13 cellular contexts compared by ENCODE assay signal in genomic region chr1:3482590-3482899, GRCh38. TPM values are rescaled to one million over a fixed set of nuclear protein-coding genes. Genes with fewer than 3 reads are reported as not detected.
DNase-seq lines count a peak whose midpoint lies in the region; ATAC-seq, FAIRE-seq and TF ChIP-seq lines count a peak whose summit lies in the region.
"Had no signal": no experiment of that assay in that cellular context is flagged by ENCODE, and none has a peak within 500 bp of the region (broad histone marks: within the 10 kb centered on the region; RNA-seq: fewer than 3 reads in every experiment).

No MANE protein-coding gene starts in this region.

- H3K9ac ChIP-seq in HepG2 (ENCODE audit: insufficient read depth, low read depth, low read length): no peak overlapping the region
- H3K9ac ChIP-seq: BLaER1 had no signal

- POLR2A ChIA-PET in HepG2 (lab: Yijun Ruan, JAX) (interaction anchor here (3.1 to 3.6 kb wide), 2 partner anchors 11 to 30 kb away, joined by 19 to 20 read pairs; no protein-coding TSS in a partner anchor), OCI-LY7 (lab: Charles Lee) (no interaction called here)

- H4K20me1 ChIP-seq in HepG2 (ENCODE audit: insufficient read depth, low read length) (no peaks in the 10 kb centered on the region), OCI-LY7 (ENCODE audit: insufficient read depth, low read length) (no peaks in the 10 kb centered on the region)

- no peaks in the 10 kb centered on the region for H3K79me2 ChIP-seq in HepG2 (ENCODE audit: insufficient read depth, low read length)
- no peaks in the 10 kb centered on the region for H3K79me2 ChIP-seq in OCI-LY7 (ENCODE audit: insufficient read depth, low read depth, low read length)

- no peak for TF ChIP-seq EP300 in HepG2 (IDR thresholded peaks at IDR 0.05; ENCODE audit: low read depth in 2 of 2, low read length in 2 of 2)
- TF ChIP-seq EP300 in HepG2 (CRISPR knock-in tag; IDR thresholded peaks at IDR 0.05; ENCODE audit: borderline replicate concordance): no peak

- H3K36me3 ChIP-seq in HepG2 (replicated peaks in 1 of 2; ENCODE audit: control insufficient read depth in 1 of 2, insufficient read depth in 2 of 2, low read length in 2 of 2) (peaks cover 5 to 14% of the 10 kb centered on the region in 2 experiments; a peak in 3 of 5 replicates), right lobe of liver (no peaks in the 10 kb centered on the region), OCI-LY7 (ENCODE audit: insufficient read depth, low read length) (no peaks in the 10 kb centered on the region), right atrium auricular region (no peaks in the 10 kb centered on the region)
- H3K36me3 ChIP-seq: BLaER1 had no signal

- no peak for FAIRE-seq in HepG2 (lab: Jason Lieb, UNC)
- FAIRE-seq: islet of Langerhans had no signal

- ATAC-seq in HepG2 (peak; percentile 52), right lobe of liver (no peak), GM18909 (IDR thresholded peaks at IDR 0.05; ENCODE audit: poor library complexity, unreplicated experiment) (no peak)

- TF ChIP-seq CTCF in HepG2 (CRISPR knock-in tag; IDR thresholded peaks at IDR 0.05) (peak; percentile 49), right lobe of liver (IDR thresholded peaks at IDR 0.05) (no peak), OCI-LY7 (conservative IDR thresholded peaks at IDR 0.05; ENCODE audit: low read length) (peak; percentile 32; the same call in 1 of the 2 replicates), epithelial cell of proximal tubule (conservative IDR thresholded peaks at IDR 0.05; ENCODE audit: low read depth, low read length) (peak; percentile 42), right atrium auricular region (IDR thresholded peaks at IDR 0.05) (no peak)

- H2AFZ ChIP-seq in HepG2 (ENCODE audit: low read length): no peak overlapping the region
- no peak overlapping the region for H2AFZ ChIP-seq in OCI-LY7 (ENCODE audit: low read length)

- WGBS in HepG2 (ENCODE audit: low lambda C conversion rate): 73% methylated on average over 5 of the region's 10 CpGs
- WGBS in right lobe of liver (ENCODE audit: insufficient coverage, low coverage, low lambda C conversion rate, missing lambda C conversion rate): no CpG with 5 or more reads among the region's 10 CpGs

- TF ChIP-seq POLR2A in HepG2 (IDR thresholded peaks at IDR 0.05; ENCODE audit: insufficient read depth in 1 of 2, low read depth in 2 of 2, low read length in 2 of 2) (peak in 1 of 2 experiments; percentile 47; a peak in 2 of 4 replicates), right lobe of liver (IDR thresholded peaks at IDR 0.05) (no peak)

- DNase-seq in HepG2 (ENCODE audit: low spot score) (no peak), right lobe of liver (no peak), OCI-LY7 (ENCODE audit: low spot score) (no peak), epithelial cell of proximal tubule (ENCODE audit: low read depth) (no peak), cerebellar cortex (ENCODE audit: low spot score) (no peak), right atrium auricular region (ENCODE audit: low spot score) (no peak), EL (no peak)
- DNase-seq: aorta, NCI-H1105 had no signal

- intact Hi-C loops in HepG2 (cut with micrococcal nuclease; ENCODE audit: unreplicated experiment): no loop called here
- intact Hi-C loops in right lobe of liver (cut with DNase I): no loop called here
- intact Hi-C loops in OCI-LY7 (cut with micrococcal nuclease; ENCODE audit: unreplicated experiment): no loop called here

- H3K27ac ChIP-seq in HepG2 (ENCODE audit: extremely low read length, insufficient read depth, low read length) (no peak overlapping the region), right lobe of liver (no peak overlapping the region), OCI-LY7 (ENCODE audit: low read depth, low read length, poor library complexity, severe bottlenecking) (no peak overlapping the region), right atrium auricular region (no peak overlapping the region)
- H3K27ac ChIP-seq: BLaER1 had no signal

- H3K9me2 ChIP-seq in OCI-LY7 (ENCODE audit: insufficient read depth, low read length): no peaks in the 10 kb centered on the region

- H3K4me1 ChIP-seq in HepG2 (ENCODE audit: insufficient read depth, low read length) (peaks cover 40% of the 10 kb centered on the region), right lobe of liver (peaks cover 0 to 15% (median 7%) of the 10 kb centered on the region in 4 donors), OCI-LY7 (ENCODE audit: insufficient read depth, low read length, poor library complexity, severe bottlenecking) (no peaks in the 10 kb centered on the region), right atrium auricular region (no peaks in the 10 kb centered on the region)

- no TSS peak for BruUV-seq in HepG2 (replicated peaks; lab: Mats Ljungman, UMichigan)
- BruUV-seq in OCI-LY7 (replicated peaks; lab: Mats Ljungman, UMichigan): no TSS peak

- H3K4me3 ChIP-seq in HepG2 (replicated peaks in 1 of 3; ENCODE audit: insufficient read depth in 1 of 3, low read depth in 2 of 3, low read length in 3 of 3): no peak overlapping the region
- no peak overlapping the region for H3K4me3 ChIP-seq in right lobe of liver
- H3K4me3 ChIP-seq in OCI-LY7 (ENCODE audit: low read depth, low read length, poor library complexity, severe bottlenecking): no peak overlapping the region
- no peak overlapping the region for H3K4me3 ChIP-seq in epithelial cell of proximal tubule (ENCODE audit: low read depth, low read length)
- H3K4me3 ChIP-seq in right atrium auricular region: no peak overlapping the region
- H3K4me3 ChIP-seq: BLaER1 had no signal

- H3K27me3 ChIP-seq in HepG2 (ENCODE audit: control insufficient read depth in 1 of 2, insufficient read depth in 2 of 2, low read length in 2 of 2) (no peaks in the 10 kb centered on the region), right lobe of liver (no peaks in the 10 kb centered on the region), right atrium auricular region (no peaks in the 10 kb centered on the region)

- H3K4me2 ChIP-seq in HepG2 (ENCODE audit: low read depth, low read length): no peak overlapping the region
- H3K4me2 ChIP-seq in OCI-LY7 (ENCODE audit: low read length): no peak overlapping the region
- H3K4me2 ChIP-seq: BLaER1 had no signal

- in situ Hi-C loops in HepG2 (cut with HindIII; ENCODE audit: extremely low pct_ligation_motif_present, low pct_unique_long_range_greater_than_20kb): loop anchor here (5.0 kb wide), 2 partner anchors 40 to 140 kb away; no protein-coding TSS in a partner anchor

- CTCF ChIA-PET in HepG2 (lab: Yijun Ruan, JAX; ENCODE audit: low intra/inter-chr PET ratio, low total read pairs) (interaction anchor here (3.0 kb wide), 1 partner anchor 30 kb away, joined by 70 read pairs; the partner anchor contains the start of gene ARHGEF16), OCI-LY7 (lab: Charles Lee; ENCODE audit: unreplicated experiment) (no interaction called here)

- H3K9me3 ChIP-seq in HepG2 (ENCODE audit: low read length) (no peaks in the 10 kb centered on the region), right lobe of liver (no peaks in the 10 kb centered on the region), OCI-LY7 (ENCODE audit: low read length) (no peaks in the 10 kb centered on the region), right atrium auricular region (no peaks in the 10 kb centered on the region)
- H3K9me3 ChIP-seq: BLaER1 had no signal

- no peak; the same call in 1 of the 2 replicates for TF ChIP-seq RAD21 in HepG2 (CRISPR knock-in tag; IDR thresholded peaks at IDR 0.05)

TF ChIP-seq in HepG2, 621 proteins besides CTCF, POLR2A, EP300 and RAD21 (continues in another document):
- TF ChIP-seq ZNF570 (CRISPR knock-in tag; IDR thresholded peaks at IDR 0.05; ENCODE audit: borderline replicate concordance) (no peak), ZNF256 (CRISPR knock-in tag; conservative IDR thresholded peaks at IDR 0.05) (no peak), CEBPB (IDR thresholded peaks at IDR 0.05; ENCODE audit: borderline replicate concordance, low read depth, low read length) (no peak), KAT2B (IDR thresholded peaks at IDR 0.05; ENCODE audit: borderline replicate concordance, low read depth, low read length) (no peak), ZSCAN29 (CRISPR knock-in tag; conservative IDR thresholded peaks at IDR 0.05) (no peak), KDM3A (CRISPR knock-in tag; IDR thresholded peaks at IDR 0.05; ENCODE audit: low read depth) (no peak; the same call in 1 of the 2 replicates), ZSCAN25 (CRISPR knock-in tag; IDR thresholded peaks at IDR 0.05) (peak; percentile 71)

RNA-seq across cellular contexts. Expression of gene ARHGEF16, which starts 28.1 kb away (rescaled TPM):
- 15.9 and 20.3 TPM in 2 replicates for total RNA-seq in HepG2 (2016; rRNA removed; fragmentation: Illumina TruSeq; extraction: Trizol)
- 6.0 and 6.6 TPM in 2 replicates for total RNA-seq in HepG2 (2016; cell fraction: cytosol; rRNA removed; fragmentation: Illumina TruSeq; extraction: Trizol; ENCODE audit: low read depth)
- total RNA-seq in HepG2 (2016; cell fraction: insoluble cytoplasmic fraction; rRNA removed; fragmentation: Illumina TruSeq; extraction: Trizol): 14.5 and 24.2 TPM in 2 replicates
- total RNA-seq in HepG2 (2016; cell fraction: membrane; rRNA removed; fragmentation: Illumina TruSeq; extraction: Trizol): 7.4 and 7.6 TPM in 2 replicates
- total RNA-seq in HepG2 (2016; cell fraction: nucleus; rRNA removed; fragmentation: Illumina TruSeq; extraction: Trizol): 21.4 and 22.0 TPM in 2 replicates
- 39.9 and 59.7 TPM in 2 replicates for polyA plus RNA-seq in HepG2 (2011; rRNA removed)
- polyA plus RNA-seq in HepG2 (2011; cell fraction: cytosol; rRNA removed): 23.3 and 35.8 TPM in 2 replicates
- polyA plus RNA-seq in HepG2 (2011; cell fraction: nucleus; rRNA removed): 382 and 454 TPM in 2 replicates
- polyA plus RNA-seq in HepG2 (2012): 19.7 and 28.0 TPM in 2 replicates
- polyA plus RNA-seq in HepG2 (2016; cell fraction: cytosol; fragmentation: Illumina TruSeq; extraction: Trizol; ENCODE audit: low read depth): 2.5 and 2.8 TPM in 2 replicates
- polyA plus RNA-seq in HepG2 (2016; cell fraction: insoluble cytoplasmic fraction; fragmentation: Illumina TruSeq; extraction: Trizol; ENCODE audit: low read depth): 12.5 and 17.8 TPM in 2 replicates
- 4.2 and 4.8 TPM in 2 replicates for polyA plus RNA-seq in HepG2 (2016; cell fraction: membrane; fragmentation: Illumina TruSeq; extraction: Trizol; ENCODE audit: low read depth)
- polyA plus RNA-seq in HepG2 (2016; cell fraction: nucleus; fragmentation: Illumina TruSeq; extraction: Trizol; ENCODE audit: insufficient read depth, low read depth): 58.7 and 59.2 TPM in 2 replicates
- polyA minus RNA-seq in HepG2 (2011; rRNA and poly(A)+ RNA removed; ENCODE audit: low replicate concordance): 30.5 and 69.1 TPM in 2 replicates
- 13.4 and 17.4 TPM in 2 replicates for polyA minus RNA-seq in HepG2 (2011; cell fraction: cytosol; rRNA and poly(A)+ RNA removed)
- 38.4 and 41.6 TPM in 2 replicates for polyA minus RNA-seq in HepG2 (2011; cell fraction: nucleus; rRNA and poly(A)+ RNA removed)
- total RNA-seq in right lobe of liver: 10 to 100 TPM in 2 of 6 experiments, 1 to 10 TPM in 4; 2.1 to 16.3 (median 7.5) TPM
- total RNA-seq in OCI-LY7 (2014; rRNA removed; shearing (Covaris generic)): not detected in 2 replicates
- total RNA-seq in OCI-LY7 (2022): not detected in 2 replicates
- 27.1 and 36.6 TPM in 2 replicates for total RNA-seq in epithelial cell of proximal tubule
- total RNA-seq in right atrium auricular region: 1 to 10 TPM in 1 of 2 donors, under 1 TPM in 1; 0.22 to 1.5 TPM
- total RNA-seq: T-helper 1 cell treated with Interleukin-12 subunit alpha and Interleukin-12 subunit beta and Interleukin-4 antibody, amounts not matched to agents 30 ng/mL and 1 ng/mL, for 36 hours had no signal

Comparison
In these comparisons a context has a peak if more than half of its experiments do, and no peak if none do; other contexts are left out.
1. CTCF ChIP-seq: peak in HepG2 (single experiment), OCI-LY7 (single experiment) and epithelial cell of proximal tubule (single experiment); none in right lobe of liver (0 of 4) and right atrium auricular region (0 of 2).